In the genomic region with DNA sequence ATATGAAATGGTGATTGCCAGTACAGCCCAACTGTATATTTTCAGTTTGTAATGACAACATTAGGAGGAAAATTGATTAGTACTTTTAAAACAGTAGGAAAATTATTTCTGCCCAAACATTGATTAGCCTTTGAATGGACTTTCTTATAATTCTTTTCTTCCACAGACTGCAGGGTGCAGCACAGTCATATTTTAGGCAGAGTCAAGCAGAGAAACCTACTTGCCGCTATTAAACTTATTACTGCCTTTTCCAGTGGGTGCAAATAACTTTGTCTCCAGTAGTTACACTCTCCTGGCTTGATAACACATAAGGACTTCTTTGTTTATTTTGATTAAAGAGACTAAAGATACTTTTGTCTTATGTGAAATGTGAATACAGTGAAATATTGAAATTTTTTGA, we compare ENCODE assay signal across 24 cellular contexts.
DNase-seq lines count a peak whose midpoint lies in the region; ATAC-seq and TF ChIP-seq lines count a peak whose summit lies in the region.
"Had no signal": no experiment of that assay in that cellular context is flagged by ENCODE, and none has a peak within 500 bp of the region (broad histone marks: within the 10 kb centered on the region; RNA-seq: fewer than 3 reads in every experiment).

No MANE protein-coding gene starts in this region.

- no peaks in the 10 kb centered on the region for H3K9me2 ChIP-seq in SK-N-SH

- H3K36me3 ChIP-seq in SK-N-SH (replicated peaks in 1 of 2; ENCODE audit: control insufficient read depth in 1 of 2, insufficient read depth in 2 of 2, low read length in 1 of 2) = no peaks in the 10 kb centered on the region
- no peaks in the 10 kb centered on the region for H3K36me3 ChIP-seq in psoas muscle (ENCODE audit: insufficient read depth in 1 of 2, low read depth in 1 of 2)
- H3K36me3 ChIP-seq: BLaER1 treated with 17β-estradiol and CSF1 and Interleukin-3, amounts not matched to agents 10 nM and 100 nM; SJCRH30 had no signal

- H2AFZ ChIP-seq in SK-N-SH (ENCODE audit: low read depth) = no peak overlapping the region
- H2AFZ ChIP-seq: GM23248 had no signal

- TF ChIP-seq EP300 in SK-N-SH (IDR thresholded peaks at IDR 0.05; ENCODE audit: borderline replicate concordance in 1 of 2, low read depth in 1 of 2, low read length in 1 of 2) = no peak

- POLR2A ChIA-PET in SK-N-SH (lab: Yijun Ruan, JAX) = no interaction called here

- H3K4me2 ChIP-seq in SK-N-SH = no peak overlapping the region
- H3K4me2 ChIP-seq: BLaER1 treated with 17β-estradiol and CSF1 and Interleukin-3, amounts not matched to agents 10 nM and 100 nM had no signal

- no peaks in the 10 kb centered on the region for H3K4me1 ChIP-seq in SK-N-SH (ENCODE audit: control insufficient read depth in 1 of 2, insufficient read depth in 2 of 2, low read depth in 1 of 2, low read length in 1 of 2)
- peaks cover 35% of the 10 kb centered on the region for H3K4me1 ChIP-seq in psoas muscle

- H3K4me3 ChIP-seq in SK-N-SH (ENCODE audit: low read depth in 2 of 2, low read length in 1 of 2) (no peak overlapping the region), psoas muscle (no peak overlapping the region)
- H3K4me3 ChIP-seq: BLaER1 treated with 17β-estradiol and CSF1 and Interleukin-3, amounts not matched to agents 10 nM and 100 nM; GM23248; SJCRH30 had no signal

- CTCF ChIA-PET in SK-N-SH (lab: Yijun Ruan, JAX) = interaction anchor here (0.8 to 1.4 kb wide), 3 partner anchors 9 to 560 kb away, joined by 3 to 4 read pairs (median 4); no protein-coding TSS in a partner anchor

- no peak for DNase-seq in SK-N-SH
- no peak for DNase-seq in GM10266 (ENCODE audit: extremely low spot score)
- DNase-seq in cerebellar cortex (ENCODE audit: low spot score) = peak; percentile 20
- no peak for DNase-seq in psoas muscle
- DNase-seq in MV-4-11 (lab: John Stamatoyannopoulos, UW) = no peak
- DNase-seq: 8988T; CD8-positive, alpha-beta T cell; DMS53; EL; GF-D8; GM23248; H9; HFFc6; Karpas-422; NCI-H1694 treated with DMSO at 0.1 percent for 48 hours; NCI-H2081 treated with DMSO at 0.1 percent for 48 hours; NCI-H2171 treated with DMSO at 0.1 percent for 48 hours; NCI-H446 treated with DMSO at 0.1 percent for 48 hours; NCI-H526 treated with DMSO at 0.1 percent for 48 hours; SJCRH30 had no signal

- no peaks in the 10 kb centered on the region for H4K20me1 ChIP-seq in SK-N-SH (ENCODE audit: insufficient read depth)
- H4K20me1 ChIP-seq: BLaER1 treated with 17β-estradiol and CSF1 and Interleukin-3, amounts not matched to agents 10 nM and 100 nM had no signal

- H3K79me2 ChIP-seq in SK-N-SH (ENCODE audit: insufficient read depth) = no peaks in the 10 kb centered on the region

- H3F3A ChIP-seq in SK-N-SH (replicated peaks; ENCODE audit: insufficient read depth) = no peaks in the 10 kb centered on the region

- ATAC-seq in SK-N-SH treated with all-trans-retinoic acid at 6 μM for 48 hours (no peak), psoas muscle (peak in 3 of 4 donors; percentile 47 to 61 (median 53)), GM18511 (IDR thresholded peaks at IDR 0.05; ENCODE audit: unreplicated experiment) (no peak)
- ATAC-seq: CD8-positive, alpha-beta T cell; Panc1 had no signal

- TF ChIP-seq CTCF in SK-N-SH (IDR thresholded peaks at IDR 0.05) (no peak), GM10266 (IDR thresholded peaks at IDR 0.05; ENCODE audit: control insufficient read depth, insufficient read depth, low read depth, missing control alignments) (peak; percentile 5), psoas muscle (IDR thresholded peaks at IDR 0.05) (peak; percentile 18)

- H3K9me3 ChIP-seq in SK-N-SH = no peaks in the 10 kb centered on the region
- H3K9me3 ChIP-seq in psoas muscle = no peaks in the 10 kb centered on the region
- H3K9me3 ChIP-seq: SJCRH30 had no signal

- H3K9ac ChIP-seq in SK-N-SH = no peak overlapping the region
- H3K9ac ChIP-seq: BLaER1 treated with 17β-estradiol and CSF1 and Interleukin-3, amounts not matched to agents 10 nM and 100 nM; GM23248 had no signal

- H3K27me3 ChIP-seq in SK-N-SH (ENCODE audit: insufficient read depth) (no peaks in the 10 kb centered on the region), psoas muscle (ENCODE audit: insufficient read depth in 3 of 3, low read length in 2 of 3) (no peaks in the 10 kb centered on the region)
- H3K27me3 ChIP-seq: BLaER1 treated with 17β-estradiol and CSF1 and Interleukin-3, amounts not matched to agents 10 nM and 100 nM; SJCRH30 had no signal

- 0 out of 2 replicates have a peak, but pooled peaks have one; percentile 5 for TF ChIP-seq RAD21 in SK-N-SH (IDR thresholded peaks at IDR 0.05; ENCODE audit: low read length)

- 64% methylated on average over 1 of the region's 1 CpG for WGBS in SK-N-SH (ENCODE audit: low lambda C conversion rate)
- WGBS in psoas muscle, 3 donors = 75 to 81% (median 79%) methylated on average over 1 of the region's 1 CpG

- H3K27ac ChIP-seq in SK-N-SH (ENCODE audit: low read depth in 2 of 2, low read length in 1 of 2) = no peak overlapping the region
- peak overlapping the region; percentile 71 for H3K27ac ChIP-seq in psoas muscle
- H3K27ac ChIP-seq: BLaER1 treated with 17β-estradiol and CSF1 and Interleukin-3, amounts not matched to agents 10 nM and 100 nM; GM23248; SJCRH30 had no signal

- intact Hi-C loops in psoas muscle (cut with DNase I) = loop anchor here in 1 of 2 donors (5.0 kb wide), 2 partner anchors 41 to 101 kb away; no protein-coding TSS in a partner anchor

TF ChIP-seq in SK-N-SH, 30 proteins besides CTCF, POLR2A, EP300 and RAD21:
- TF ChIP-seq GATA2 (CRISPR knock-in tag; IDR thresholded peaks at IDR 0.05) (no peak), GABPA (IDR thresholded peaks at IDR 0.05; ENCODE audit: low read depth) (no peak), NFIC (IDR thresholded peaks at IDR 0.05; ENCODE audit: borderline replicate concordance) (no peak), FOXJ3 (CRISPR knock-in tag; IDR thresholded peaks at IDR 0.05) (no peak), NRF1 (IDR thresholded peaks at IDR 0.05; ENCODE audit: low read depth, low read length) (no peak), RCOR1 (IDR thresholded peaks at IDR 0.05; ENCODE audit: low read length) (no peak), CHD2 (IDR thresholded peaks at IDR 0.05; ENCODE audit: low read length, partially characterized antibody) (no peak), TCF12 (IDR thresholded peaks at IDR 0.05) (no peak), ELF1 (IDR thresholded peaks at IDR 0.05) (no peak)
- TF ChIP-seq, protein P1, sequence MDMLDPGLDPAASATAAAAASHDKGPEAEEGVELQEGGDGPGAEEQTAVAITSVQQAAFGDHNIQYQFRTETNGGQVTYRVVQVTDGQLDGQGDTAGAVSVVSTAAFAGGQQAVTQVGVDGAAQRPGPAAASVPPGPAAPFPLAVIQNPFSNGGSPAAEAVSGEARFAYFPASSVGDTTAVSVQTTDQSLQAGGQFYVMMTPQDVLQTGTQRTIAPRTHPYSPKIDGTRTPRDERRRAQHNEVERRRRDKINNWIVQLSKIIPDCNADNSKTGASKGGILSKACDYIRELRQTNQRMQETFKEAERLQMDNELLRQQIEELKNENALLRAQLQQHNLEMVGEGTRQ (IDR thresholded peaks at IDR 0.05; ENCODE audit: borderline replicate concordance, low read depth, low read length) = no peak
- TF ChIP-seq, protein P2, sequence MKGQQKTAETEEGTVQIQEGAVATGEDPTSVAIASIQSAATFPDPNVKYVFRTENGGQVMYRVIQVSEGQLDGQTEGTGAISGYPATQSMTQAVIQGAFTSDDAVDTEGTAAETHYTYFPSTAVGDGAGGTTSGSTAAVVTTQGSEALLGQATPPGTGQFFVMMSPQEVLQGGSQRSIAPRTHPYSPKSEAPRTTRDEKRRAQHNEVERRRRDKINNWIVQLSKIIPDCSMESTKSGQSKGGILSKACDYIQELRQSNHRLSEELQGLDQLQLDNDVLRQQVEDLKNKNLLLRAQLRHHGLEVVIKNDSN (IDR thresholded peaks at IDR 0.05; ENCODE audit: borderline replicate concordance, low read depth) = no peak
- TF ChIP-seq, protein P3, sequence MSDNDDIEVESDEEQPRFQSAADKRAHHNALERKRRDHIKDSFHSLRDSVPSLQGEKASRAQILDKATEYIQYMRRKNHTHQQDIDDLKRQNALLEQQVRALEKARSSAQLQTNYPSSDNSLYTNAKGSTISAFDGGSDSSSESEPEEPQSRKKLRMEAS (IDR thresholded peaks at IDR 0.05; ENCODE audit: low read depth) = no peak

TF ChIP-seq in SK-N-SH treated with all-trans-retinoic acid at 6 μM for 48 hours, 23 proteins besides CTCF, POLR2A, EP300 and RAD21 (continues in another document):
- no peak for TF ChIP-seq ISL1 (CRISPR knock-in tag; IDR thresholded peaks at IDR 0.05)
- no peak for TF ChIP-seq ZFP30 (CRISPR knock-in tag; IDR thresholded peaks at IDR 0.05)
- TF ChIP-seq ESRRG (CRISPR knock-in tag; IDR thresholded peaks at IDR 0.05) = no peak
- no peak for TF ChIP-seq CSDC2 (CRISPR knock-in tag; IDR thresholded peaks at IDR 0.05)
- TF ChIP-seq TCF4 (CRISPR knock-in tag; IDR thresholded peaks at IDR 0.05; ENCODE audit: borderline replicate concordance) = no peak
- TF ChIP-seq ARNTL (CRISPR knock-in tag; IDR thresholded peaks at IDR 0.05; ENCODE audit: borderline replicate concordance, low read depth) = no peak
- no peak for TF ChIP-seq RARB (CRISPR knock-in tag; IDR thresholded peaks at IDR 0.05)
- TF ChIP-seq BACH2 (CRISPR knock-in tag; IDR thresholded peaks at IDR 0.05; ENCODE audit: borderline replicate concordance) = no peak
- no peak for TF ChIP-seq ZC3H10 (CRISPR knock-in tag; IDR thresholded peaks at IDR 0.05)
- TF ChIP-seq, protein P4, sequence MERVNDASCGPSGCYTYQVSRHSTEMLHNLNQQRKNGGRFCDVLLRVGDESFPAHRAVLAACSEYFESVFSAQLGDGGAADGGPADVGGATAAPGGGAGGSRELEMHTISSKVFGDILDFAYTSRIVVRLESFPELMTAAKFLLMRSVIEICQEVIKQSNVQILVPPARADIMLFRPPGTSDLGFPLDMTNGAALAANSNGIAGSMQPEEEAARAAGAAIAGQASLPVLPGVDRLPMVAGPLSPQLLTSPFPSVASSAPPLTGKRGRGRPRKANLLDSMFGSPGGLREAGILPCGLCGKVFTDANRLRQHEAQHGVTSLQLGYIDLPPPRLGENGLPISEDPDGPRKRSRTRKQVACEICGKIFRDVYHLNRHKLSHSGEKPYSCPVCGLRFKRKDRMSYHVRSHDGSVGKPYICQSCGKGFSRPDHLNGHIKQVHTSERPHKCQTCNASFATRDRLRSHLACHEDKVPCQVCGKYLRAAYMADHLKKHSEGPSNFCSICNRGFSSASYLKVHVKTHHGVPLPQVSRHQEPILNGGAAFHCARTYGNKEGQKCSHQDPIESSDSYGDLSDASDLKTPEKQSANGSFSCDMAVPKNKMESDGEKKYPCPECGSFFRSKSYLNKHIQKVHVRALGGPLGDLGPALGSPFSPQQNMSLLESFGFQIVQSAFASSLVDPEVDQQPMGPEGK (CRISPR knock-in tag; IDR thresholded peaks at IDR 0.05; ENCODE audit: borderline replicate concordance) = no peak

Comparison
In these comparisons a context has a peak if more than half of its experiments do, and no peak if none do; other contexts are left out.
1. ATAC-seq: peak in psoas muscle (3 of 4); none in SK-N-SH treated with all-trans-retinoic acid at 6 μM for 48 hours (single experiment) and GM18511 (single experiment).